In the genomic region with DNA sequence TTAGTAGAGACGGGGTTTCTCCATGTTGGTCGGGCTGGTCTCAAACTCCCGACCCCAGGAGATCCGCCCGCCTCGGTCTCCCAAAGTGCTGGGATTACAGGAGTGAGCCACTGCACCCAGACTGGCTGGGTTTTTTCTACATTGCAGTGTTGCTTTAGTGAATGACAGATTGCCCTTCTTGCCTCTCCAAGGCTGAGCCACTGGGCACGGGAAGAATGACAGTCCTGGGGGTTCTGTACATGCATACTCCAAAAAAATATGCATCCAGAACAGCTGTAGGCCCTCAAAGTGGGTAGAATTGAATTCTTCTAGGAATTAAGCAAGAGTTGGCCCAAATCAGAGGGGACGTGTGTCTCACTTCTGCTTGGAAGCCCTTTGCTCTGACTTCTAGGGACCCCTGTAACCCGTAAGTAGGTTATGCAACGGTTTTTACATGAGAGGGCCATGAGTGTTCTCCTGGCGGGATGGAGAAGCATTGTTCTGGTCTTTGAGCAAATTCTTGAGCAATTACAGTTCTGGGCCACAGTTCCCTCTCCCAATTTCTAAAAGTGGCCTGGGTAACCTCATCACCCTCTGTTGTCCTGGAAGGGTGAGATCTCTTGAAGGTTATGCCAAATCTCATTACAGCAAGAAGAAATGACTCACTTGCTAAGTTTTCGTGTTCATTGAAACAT, we compare ENCODE assay signal across 2 cellular contexts.
TF ChIP-seq lines count a peak whose summit lies in the region.

No MANE protein-coding gene starts in this region.

TF ChIP-seq in H1, 55 proteins besides CTCF, POLR2A, EP300 and RAD21:
- TF ChIP-seq CTBP2 (IDR thresholded peaks at IDR 0.05; ENCODE audit: borderline replicate concordance, insufficient read depth, insufficient read length, low read length), result no peak
- TF ChIP-seq MAFK (IDR thresholded peaks at IDR 0.05; ENCODE audit: low read depth, low read length), result no peak
- no peak for TF ChIP-seq SRF (IDR thresholded peaks at IDR 0.05; ENCODE audit: low read depth, low read length)
- no peak for TF ChIP-seq CHD1 (IDR thresholded peaks at IDR 0.05; ENCODE audit: low read depth, low read length)
- no peak for TF ChIP-seq TEAD4 (IDR thresholded peaks at IDR 0.05; ENCODE audit: low read depth, low read length)
- TF ChIP-seq, protein P1, sequence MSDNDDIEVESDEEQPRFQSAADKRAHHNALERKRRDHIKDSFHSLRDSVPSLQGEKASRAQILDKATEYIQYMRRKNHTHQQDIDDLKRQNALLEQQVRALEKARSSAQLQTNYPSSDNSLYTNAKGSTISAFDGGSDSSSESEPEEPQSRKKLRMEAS (IDR thresholded peaks at IDR 0.05), result no peak
- TF ChIP-seq GABPA (IDR thresholded peaks at IDR 0.05; ENCODE audit: borderline replicate concordance, insufficient read depth, low read length), result no peak
- TF ChIP-seq RFX5 (IDR thresholded peaks at IDR 0.05; ENCODE audit: borderline replicate concordance, low read depth, low read length), result no peak
- no peak for TF ChIP-seq CEBPB (IDR thresholded peaks at IDR 0.05; ENCODE audit: low read depth, low read length)
- TF ChIP-seq SP2 (IDR thresholded peaks at IDR 0.05; ENCODE audit: low read length), result no peak
- no peak for TF ChIP-seq ASH2L (IDR thresholded peaks at IDR 0.05; ENCODE audit: low read length)
- TF ChIP-seq, protein P2, sequence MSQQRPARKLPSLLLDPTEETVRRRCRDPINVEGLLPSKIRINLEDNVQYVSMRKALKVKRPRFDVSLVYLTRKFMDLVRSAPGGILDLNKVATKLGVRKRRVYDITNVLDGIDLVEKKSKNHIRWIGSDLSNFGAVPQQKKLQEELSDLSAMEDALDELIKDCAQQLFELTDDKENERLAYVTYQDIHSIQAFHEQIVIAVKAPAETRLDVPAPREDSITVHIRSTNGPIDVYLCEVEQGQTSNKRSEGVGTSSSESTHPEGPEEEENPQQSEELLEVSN (IDR thresholded peaks at IDR 0.05), result no peak
- no peak for TF ChIP-seq RNF2 (IDR thresholded peaks at IDR 0.05; ENCODE audit: borderline replicate concordance, low read depth, low read length, missing control alignments, poor library complexity, severe bottlenecking)
- no peak for TF ChIP-seq SUZ12 (IDR thresholded peaks at IDR 0.05; ENCODE audit: low read length)
- no peak for TF ChIP-seq JUN (IDR thresholded peaks at IDR 0.05; ENCODE audit: low read depth, low read length)
- no peak for TF ChIP-seq NANOG (IDR thresholded peaks at IDR 0.05; ENCODE audit: insufficient read depth, low read depth, low read length, poor library complexity, severe bottlenecking)
- TF ChIP-seq ZNF274 (IDR thresholded peaks at IDR 0.05; ENCODE audit: borderline replicate concordance, extremely low read depth, low read length), result no peak
- no peak for TF ChIP-seq BCL11A (IDR thresholded peaks at IDR 0.05; ENCODE audit: low read depth in 2 of 2, low read length in 2 of 2)
TF ChIP-seq in H1: peak in this region for 0.

TF ChIP-seq in neural cell, 6 proteins besides CTCF, POLR2A, EP300 and RAD21:
- TF ChIP-seq MXI1 (conservative IDR thresholded peaks at IDR 0.05; ENCODE audit: poor library complexity, severe bottlenecking) (no peak), POLR2AphosphoS5 (IDR thresholded peaks at IDR 0.05) (no peak), EZH2 (IDR thresholded peaks at IDR 0.05; ENCODE audit: borderline replicate concordance, insufficient read depth, low read length, poor library complexity, severe bottlenecking) (no peak), SMC3 (conservative IDR thresholded peaks at IDR 0.05; ENCODE audit: poor library complexity) (no peak), TAF1 (IDR thresholded peaks at IDR 0.05; ENCODE audit: low read depth) (no peak)
- TF ChIP-seq, protein P3, sequence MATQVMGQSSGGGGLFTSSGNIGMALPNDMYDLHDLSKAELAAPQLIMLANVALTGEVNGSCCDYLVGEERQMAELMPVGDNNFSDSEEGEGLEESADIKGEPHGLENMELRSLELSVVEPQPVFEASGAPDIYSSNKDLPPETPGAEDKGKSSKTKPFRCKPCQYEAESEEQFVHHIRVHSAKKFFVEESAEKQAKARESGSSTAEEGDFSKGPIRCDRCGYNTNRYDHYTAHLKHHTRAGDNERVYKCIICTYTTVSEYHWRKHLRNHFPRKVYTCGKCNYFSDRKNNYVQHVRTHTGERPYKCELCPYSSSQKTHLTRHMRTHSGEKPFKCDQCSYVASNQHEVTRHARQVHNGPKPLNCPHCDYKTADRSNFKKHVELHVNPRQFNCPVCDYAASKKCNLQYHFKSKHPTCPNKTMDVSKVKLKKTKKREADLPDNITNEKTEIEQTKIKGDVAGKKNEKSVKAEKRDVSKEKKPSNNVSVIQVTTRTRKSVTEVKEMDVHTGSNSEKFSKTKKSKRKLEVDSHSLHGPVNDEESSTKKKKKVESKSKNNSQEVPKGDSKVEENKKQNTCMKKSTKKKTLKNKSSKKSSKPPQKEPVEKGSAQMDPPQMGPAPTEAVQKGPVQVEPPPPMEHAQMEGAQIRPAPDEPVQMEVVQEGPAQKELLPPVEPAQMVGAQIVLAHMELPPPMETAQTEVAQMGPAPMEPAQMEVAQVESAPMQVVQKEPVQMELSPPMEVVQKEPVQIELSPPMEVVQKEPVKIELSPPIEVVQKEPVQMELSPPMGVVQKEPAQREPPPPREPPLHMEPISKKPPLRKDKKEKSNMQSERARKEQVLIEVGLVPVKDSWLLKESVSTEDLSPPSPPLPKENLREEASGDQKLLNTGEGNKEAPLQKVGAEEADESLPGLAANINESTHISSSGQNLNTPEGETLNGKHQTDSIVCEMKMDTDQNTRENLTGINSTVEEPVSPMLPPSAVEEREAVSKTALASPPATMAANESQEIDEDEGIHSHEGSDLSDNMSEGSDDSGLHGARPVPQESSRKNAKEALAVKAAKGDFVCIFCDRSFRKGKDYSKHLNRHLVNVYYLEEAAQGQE (IDR thresholded peaks at IDR 0.05; ENCODE audit: borderline replicate concordance), result no peak
